ENCODE assay signal across 13 cellular contexts in the genomic region with DNA sequence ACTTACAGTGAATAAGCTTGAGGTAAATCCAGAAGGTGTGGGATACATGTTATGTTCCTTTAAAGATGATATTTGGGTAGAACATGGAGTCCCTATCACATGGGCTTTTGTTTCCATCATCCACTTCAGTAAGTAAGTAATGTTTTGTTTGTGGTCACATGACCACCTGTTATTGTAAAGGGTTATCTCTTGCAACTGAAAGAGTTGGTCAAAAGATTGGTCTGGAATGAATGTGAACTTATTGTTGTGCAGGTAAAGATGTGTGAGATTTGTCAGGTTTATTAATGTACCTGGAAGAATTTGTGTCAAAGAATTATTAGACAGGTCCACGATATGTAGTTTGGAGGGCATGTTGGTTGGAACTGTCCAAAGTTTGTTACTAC. TPM values are rescaled to one million over a fixed set of nuclear protein-coding genes. Genes with fewer than 3 reads are reported as not detected.
"Had no signal": no experiment of that assay in that cellular context is flagged by ENCODE, and none has a peak within 500 bp of the region (broad histone marks: within the 10 kb centered on the region; RNA-seq: fewer than 3 reads in every experiment).

No MANE protein-coding gene starts in this region.

- H3K27ac Mint-ChIP-seq: nephron progenitor cell; stimulated activated effector memory CD8-positive, alpha-beta T cell treated with anti-CD3 and anti-CD28 coated beads, Interleukin-12 subunit alpha, Interleukin-12 subunit beta, amount 100 ng/mL, for 72 hours had no signal

- DNase-seq: esophagus squamous epithelium; foreskin fibroblast; naive thymus-derived CD4-positive, alpha-beta T cell; nephron progenitor cell; retina; right lobe of liver; stimulated activated CD4-positive, alpha-beta T cell treated with anti-CD3 and anti-CD28 coated beads, Interleukin-4, amount 100 ng/mL, for 1 hour; stimulated activated CD8-positive, alpha-beta memory T cell treated with anti-CD3 and anti-CD28 coated beads, Interleukin-4, amount 100 ng/mL, for 48 hours; stimulated activated naive CD8-positive, alpha-beta T cell treated with anti-CD3 and anti-CD28 coated beads, Interleukin-15, Interleukin-2, amounts not matched to agents 100 U/mL and 50 U/mL, for 24 hours had no signal

- H3K4me3 Mint-ChIP-seq: naive thymus-derived CD4-positive, alpha-beta T cell; nephron progenitor cell; stimulated activated effector memory CD8-positive, alpha-beta T cell treated with anti-CD3 and anti-CD28 coated beads, Interleukin-12 subunit alpha, Interleukin-12 subunit beta, amount 100 ng/mL, for 72 hours had no signal

- H3K36me3 Mint-ChIP-seq: stimulated activated effector memory CD8-positive, alpha-beta T cell treated with anti-CD3 and anti-CD28 coated beads, Interleukin-12 subunit alpha, Interleukin-12 subunit beta, amount 100 ng/mL, for 72 hours had no signal

- H3K4me1 Mint-ChIP-seq: nephron progenitor cell; stimulated activated effector memory CD8-positive, alpha-beta T cell treated with anti-CD3 and anti-CD28 coated beads, Interleukin-12 subunit alpha, Interleukin-12 subunit beta, amount 100 ng/mL, for 72 hours had no signal

- H3K9me3 Mint-ChIP-seq: naive thymus-derived CD4-positive, alpha-beta T cell; nephron progenitor cell; stimulated activated effector memory CD8-positive, alpha-beta T cell treated with anti-CD3 and anti-CD28 coated beads, Interleukin-12 subunit alpha, Interleukin-12 subunit beta, amount 100 ng/mL, for 72 hours had no signal

- H3K27me3 Mint-ChIP-seq: naive thymus-derived CD4-positive, alpha-beta T cell had no signal

- H3K27ac ChIP-seq: esophagus squamous epithelium, gastroesophageal sphincter, parathyroid adenoma, prostate gland, right lobe of liver had no signal

RNA-seq across cellular contexts. Expression of a gene that starts 1.6 kb away (rescaled TPM):
- polyA plus RNA-seq: naive thymus-derived CD4-positive, alpha-beta T cell had no signal
